ENCODE assay signal across 1 cellular context in the genomic region with DNA sequence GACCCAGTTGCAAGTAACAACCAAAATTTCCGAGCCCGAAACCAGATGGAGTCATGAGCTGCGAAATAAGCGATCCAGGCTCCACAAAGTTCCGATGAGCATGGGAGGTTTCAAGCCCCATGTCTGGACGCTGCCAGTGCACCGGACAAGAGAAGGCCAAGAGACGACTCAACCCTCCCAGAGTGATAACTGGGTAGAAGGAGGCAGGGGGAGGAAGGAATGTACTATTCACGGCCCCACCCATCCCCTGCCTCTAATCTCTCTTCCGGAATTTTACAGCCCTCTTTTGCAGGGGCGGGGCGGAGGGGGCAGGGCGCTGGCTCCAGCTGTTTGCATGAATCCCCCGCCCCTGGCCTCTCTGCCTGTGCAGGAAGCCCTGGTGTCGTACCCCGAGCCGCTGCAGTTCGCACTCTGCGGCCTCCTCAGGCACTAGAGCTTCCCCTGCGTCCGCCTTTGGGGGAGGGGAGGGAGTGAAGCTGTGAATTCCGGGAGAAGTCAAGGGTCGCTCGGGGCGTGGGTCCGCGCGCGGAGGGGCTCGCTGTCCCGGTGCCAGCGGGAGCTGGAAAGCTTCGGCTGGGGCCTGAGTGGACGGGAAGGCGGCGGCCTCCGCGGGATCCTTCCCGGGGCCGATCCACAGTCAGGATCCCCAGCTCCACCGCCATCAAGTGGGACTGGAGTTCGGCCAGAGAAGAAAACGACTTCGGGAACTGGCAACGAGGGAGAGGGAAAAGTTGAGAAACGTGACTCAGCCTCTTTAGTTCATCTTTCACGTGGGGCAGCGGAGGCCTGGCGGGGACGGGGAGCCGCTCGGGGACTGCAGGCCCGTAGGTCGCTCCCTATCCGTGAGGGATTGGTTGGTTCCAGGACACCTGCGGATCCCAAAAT.
TF ChIP-seq lines count a peak whose summit lies in the region.

No MANE protein-coding gene starts in this region.

TF ChIP-seq in HepG2, 621 proteins besides CTCF, POLR2A, EP300 and RAD21 (continued from another document):
- TF ChIP-seq TFDP2 (CRISPR knock-in tag; IDR thresholded peaks at IDR 0.05), result no peak
